Comparison of ENCODE assay signal across 9 cellular contexts in the genomic region with DNA sequence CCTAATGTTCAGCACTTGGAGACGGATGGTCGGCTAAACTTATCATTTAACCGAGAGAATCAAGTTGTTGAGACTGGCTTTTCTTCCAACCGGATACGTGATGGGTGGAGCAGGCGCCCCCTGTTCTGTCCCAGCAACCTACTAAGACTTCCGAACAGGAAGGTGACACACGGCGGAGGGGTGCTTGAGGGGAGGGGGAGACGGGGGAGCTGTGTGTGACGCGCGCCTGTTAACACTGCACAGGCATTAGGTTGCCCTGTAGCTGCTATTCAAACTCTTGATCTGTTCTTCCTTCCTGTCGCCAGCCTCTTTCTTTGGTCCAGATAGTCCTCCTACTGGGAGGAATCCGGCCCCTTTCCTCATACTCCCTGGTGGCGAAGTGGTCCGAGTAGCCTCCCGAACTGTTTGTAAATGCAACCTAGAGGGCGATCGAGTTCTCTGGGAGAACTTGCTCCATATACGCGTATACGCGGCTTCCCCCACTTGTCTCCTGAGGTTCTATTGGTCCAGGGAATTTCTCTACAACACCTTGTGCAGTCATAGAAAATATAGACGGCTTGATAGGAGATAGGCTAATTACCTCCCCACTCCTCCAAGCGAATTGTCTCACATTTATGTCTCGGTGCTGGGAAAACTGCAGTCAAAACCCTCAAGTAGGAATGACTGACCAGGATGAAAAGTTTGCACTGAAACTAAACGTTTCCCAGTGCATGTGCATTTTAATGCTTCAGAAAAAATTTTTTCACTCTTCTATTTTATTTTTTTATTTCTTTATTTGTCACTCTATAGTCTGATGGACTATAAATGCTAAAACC.
DNase-seq lines count a peak whose midpoint lies in the region; ATAC-seq and TF ChIP-seq lines count a peak whose summit lies in the region.
"Had no signal": no experiment of that assay in that cellular context is flagged by ENCODE, and none has a peak within 500 bp of the region (broad histone marks: within the 10 kb centered on the region; RNA-seq: fewer than 3 reads in every experiment).

No MANE protein-coding gene starts in this region.

- H3K4me3 Mint-ChIP-seq in activated naive CD4-positive, alpha-beta T cell treated with anti-CD3 and anti-CD28 coated beads, Interleukin-2, amount 10 ng/mL, durations not matched to agents 7 days and 5 days = peak overlapping the region; percentile 86
- peak overlapping the region; percentile 74 for H3K4me3 Mint-ChIP-seq in neural progenitor cell
- H3K4me3 Mint-ChIP-seq in stimulated activated naive CD8-positive, alpha-beta T cell treated with anti-CD3 and anti-CD28 coated beads, Interleukin-15, amount 100 ng/mL, for 72 hours = peak overlapping the region; percentile 88 to 89

- no peak for TF ChIP-seq POLR2A in gastroesophageal sphincter (IDR thresholded peaks at IDR 0.05)

- peak overlapping the region; percentile 92 for H3K27ac Mint-ChIP-seq in activated naive CD4-positive, alpha-beta T cell treated with anti-CD3 and anti-CD28 coated beads, Interleukin-2, amount 10 ng/mL, durations not matched to agents 7 days and 5 days
- H3K27ac Mint-ChIP-seq in neural progenitor cell = no peak overlapping the region
- peak overlapping the region; percentile 80 to 94 for H3K27ac Mint-ChIP-seq in stimulated activated naive CD8-positive, alpha-beta T cell treated with anti-CD3 and anti-CD28 coated beads, Interleukin-15, amount 100 ng/mL, for 72 hours

- peak; percentile 52 for ATAC-seq in gastroesophageal sphincter
- ATAC-seq in stimulated activated naive CD8-positive, alpha-beta T cell treated with anti-CD3 and anti-CD28 coated beads, Interleukin-15, amount 100 ng/mL, for 72 hours = peak; percentile 83

- H3K9me3 Mint-ChIP-seq in activated naive CD4-positive, alpha-beta T cell treated with anti-CD3 and anti-CD28 coated beads, Interleukin-2, amount 10 ng/mL, durations not matched to agents 7 days and 5 days = no peaks in the 10 kb centered on the region
- peaks cover 5% of the 10 kb centered on the region for H3K9me3 Mint-ChIP-seq in neural progenitor cell
- no peaks in the 10 kb centered on the region for H3K9me3 Mint-ChIP-seq in stimulated activated naive CD8-positive, alpha-beta T cell treated with anti-CD3 and anti-CD28 coated beads, Interleukin-15, amount 100 ng/mL, for 72 hours

- WGBS in gastroesophageal sphincter (ENCODE audit: low coverage in 1 of 2), 2 donors = 5 to 14% methylated on average over 11 to 22 of the region's 28 CpGs

- H3K27me3 Mint-ChIP-seq in activated naive CD4-positive, alpha-beta T cell treated with anti-CD3 and anti-CD28 coated beads, Interleukin-2, amount 10 ng/mL, durations not matched to agents 7 days and 5 days = peaks cover 3% of the 10 kb centered on the region
- H3K27me3 Mint-ChIP-seq in neural progenitor cell (ENCODE audit: insufficient read depth, low read depth) = peaks cover 24% of the 10 kb centered on the region
- no peaks in the 10 kb centered on the region for H3K27me3 Mint-ChIP-seq in stimulated activated naive CD8-positive, alpha-beta T cell treated with anti-CD3 and anti-CD28 coated beads, Interleukin-15, amount 100 ng/mL, for 72 hours

- H3F3A ChIP-seq in neural progenitor cell (ENCODE audit: low read depth) = peaks cover 37% of the 10 kb centered on the region

- H2AFZ ChIP-seq in neural progenitor cell (replicated peaks) = peak overlapping the region; percentile 47

- no peak overlapping the region for H3K9ac ChIP-seq in neural progenitor cell

- H3K4me1 Mint-ChIP-seq in activated naive CD4-positive, alpha-beta T cell treated with anti-CD3 and anti-CD28 coated beads, Interleukin-2, amount 10 ng/mL, durations not matched to agents 7 days and 5 days = peaks cover 52% of the 10 kb centered on the region
- H3K4me1 Mint-ChIP-seq in neural progenitor cell = peaks cover 26% of the 10 kb centered on the region
- H3K4me1 Mint-ChIP-seq in stimulated activated naive CD8-positive, alpha-beta T cell treated with anti-CD3 and anti-CD28 coated beads, Interleukin-15, amount 100 ng/mL, for 72 hours = peaks cover 52% of the 10 kb centered on the region

- peak; percentile 80 for DNase-seq in DMS114 treated with DMSO at 0.1 percent for 48 hours (lab: John Stamatoyannopoulos, UW; ENCODE audit: unreplicated experiment)
- peak; percentile 99 for DNase-seq in HT1080 (ENCODE audit: low read depth)
- peak; percentile 97 for DNase-seq in SK-MEL-5 (ENCODE audit: low read depth, low spot score)
- peak; percentile 90 for DNase-seq in activated naive CD4-positive, alpha-beta T cell treated with anti-CD3 and anti-CD28 coated beads, Interleukin-2, amount 10 ng/mL, durations not matched to agents 7 days and 5 days
- peak; percentile 95 for DNase-seq in neural progenitor cell (ENCODE audit: low spot score)
- DNase-seq in stimulated activated naive CD8-positive, alpha-beta T cell treated with anti-CD3 and anti-CD28 coated beads, Interleukin-15, amount 100 ng/mL, for 72 hours = peak; percentile 68 to 84
- DNase-seq in NCI-H345 (lab: John Stamatoyannopoulos, UW) = no peak

- peaks cover 0 to 2% of the 10 kb centered on the region in 2 donors for H3K36me3 ChIP-seq in gastroesophageal sphincter
- no peaks in the 10 kb centered on the region for H3K36me3 ChIP-seq in neural progenitor cell

- CTCF ChIA-PET in activated naive CD4-positive, alpha-beta T cell treated with anti-CD3 and anti-CD28 coated beads, Interleukin-2, amount 10 ng/mL, durations not matched to agents 7 days and 5 days (lab: Charles Lee) = interaction anchor here (0.6 to 3.6 kb wide), 19 partner anchors 18 to 703 kb away, joined by 3 to 16 read pairs (median 4); no protein-coding TSS in a partner anchor

- no peaks in the 10 kb centered on the region for H3K79me2 ChIP-seq in neural progenitor cell (ENCODE audit: low read depth)

- H3K27ac ChIP-seq in gastroesophageal sphincter (peak overlapping the region in 3 of 4 donors; percentile 10 to 61 (median 53)), neural progenitor cell (no peak overlapping the region)
- H3K27ac ChIP-seq: VCaP had no signal

- H3K9me3 ChIP-seq in gastroesophageal sphincter = no peaks in the 10 kb centered on the region
- no peaks in the 10 kb centered on the region for H3K9me3 ChIP-seq in neural progenitor cell (ENCODE audit: low read depth)

- H3K4me1 ChIP-seq in gastroesophageal sphincter (peaks cover 0 to 41% (median 4%) of the 10 kb centered on the region in 3 donors), neural progenitor cell (peaks cover 18% of the 10 kb centered on the region)

- in situ Hi-C loops in SK-MEL-5 (cut with HindIII; ENCODE audit: low pct_unique_long_range_greater_than_20kb, low sequenced_read_pairs) = no loop called here

- TF ChIP-seq CTCF in gastroesophageal sphincter (IDR thresholded peaks at IDR 0.05) (peak; percentile 42 to 82 (median 70)), neural progenitor cell (IDR thresholded peaks at IDR 0.05) (peak; percentile 90)

- TF ChIP-seq EP300 in gastroesophageal sphincter (IDR thresholded peaks at IDR 0.05) = no peak

- H3K4me3 ChIP-seq in gastroesophageal sphincter (peak overlapping the region; percentile 1 to 40), neural progenitor cell (peak overlapping the region; percentile 37)

- H3K4me2 ChIP-seq in neural progenitor cell = peak overlapping the region; percentile 81

- H4K20me1 ChIP-seq in neural progenitor cell (ENCODE audit: low read depth) = no peaks in the 10 kb centered on the region

- peaks cover 12% of the 10 kb centered on the region for H3K36me3 Mint-ChIP-seq in activated naive CD4-positive, alpha-beta T cell treated with anti-CD3 and anti-CD28 coated beads, Interleukin-2, amount 10 ng/mL, durations not matched to agents 7 days and 5 days
- H3K36me3 Mint-ChIP-seq in neural progenitor cell = no peaks in the 10 kb centered on the region

- H3K27me3 ChIP-seq in gastroesophageal sphincter = no peaks in the 10 kb centered on the region
- peaks cover 28% of the 10 kb centered on the region for H3K27me3 ChIP-seq in neural progenitor cell
